In genomic region chr13:83613524-83613923, GRCh38 we compare ENCODE assay signal across 8 cellular contexts.
"Had no signal": no experiment of that assay in that cellular context is flagged by ENCODE, and none has a peak within 500 bp of the region (broad histone marks: within the 10 kb centered on the region; RNA-seq: fewer than 3 reads in every experiment).

No MANE protein-coding gene starts in this region.

- H3K9me3 ChIP-seq: HAP-1 had no signal

- H3K36me3 ChIP-seq: HAP-1 had no signal

- H3K4me1 ChIP-seq: HAP-1 had no signal

- ATAC-seq: HCT116, K562 had no signal

- DNase-seq: GM23248, GOT3, H7, HFFc6, IMR-90 had no signal

- H3K4me3 ChIP-seq: GM23248, HAP-1, K562 had no signal

- H2AFZ ChIP-seq: GM23248 had no signal

- H3K9ac ChIP-seq: GM23248 had no signal

- H3K27ac ChIP-seq: GM23248 had no signal
